ENCODE assay signal across 8 cellular contexts in genomic region chr17:7703584-7704574, GRCh38. TPM values are rescaled to one million over a fixed set of nuclear protein-coding genes. Genes with fewer than 3 reads are reported as not detected.
A peak's percentile ranks its signal among the peaks of the same experiment; 100 is the strongest.
DNase-seq lines count a peak whose midpoint lies in the region; ATAC-seq, FAIRE-seq and TF ChIP-seq lines count a peak whose summit lies in the region.

No MANE protein-coding gene starts in this region.

- TF ChIP-seq CTCF in IMR-90 (conservative IDR thresholded peaks at IDR 0.05; ENCODE audit: low read depth, low read length): no peak
- TF ChIP-seq CTCF in upper lobe of right lung (IDR thresholded peaks at IDR 0.05): no peak
- TF ChIP-seq CTCF in D721Med (IDR thresholded peaks at IDR 0.05; ENCODE audit: insufficient read depth, missing control alignments): no peak
- no peak for TF ChIP-seq CTCF in transverse colon (IDR thresholded peaks at IDR 0.05)

- H3K23ac ChIP-seq in IMR-90 (ENCODE audit: low read depth, low read length): peak overlapping the region; percentile 5

- FAIRE-seq in D721Med (lab: Jason Lieb, UNC): no peak

- no peak overlapping the region for H3K9ac ChIP-seq in IMR-90 (ENCODE audit: low read depth, low read length)

- no peak overlapping the region for H3K27ac ChIP-seq in IMR-90 (ENCODE audit: insufficient read depth, low read length)
- no peak overlapping the region for H3K27ac ChIP-seq in upper lobe of right lung
- H3K27ac ChIP-seq in transverse colon: no peak overlapping the region

- no peak overlapping the region for H4K8ac ChIP-seq in IMR-90 (ENCODE audit: low read depth in 2 of 2, low read length in 2 of 2)

- no peak overlapping the region for H2BK15ac ChIP-seq in IMR-90 (ENCODE audit: low read depth, low read length)

- H3K14ac ChIP-seq in IMR-90 (replicated peaks; ENCODE audit: low read depth, low read length): no peak overlapping the region

- H3K56ac ChIP-seq in IMR-90 (ENCODE audit: extremely low read depth, insufficient read depth, low read length): no peak overlapping the region

- TF ChIP-seq POLR2A in IMR-90 (IDR thresholded peaks at IDR 0.05; ENCODE audit: low read depth, low read length) (no peak), transverse colon (IDR thresholded peaks at IDR 0.05) (no peak)

- H3K4me3 ChIP-seq in IMR-90 (ENCODE audit: insufficient read depth, low read depth, low read length) (no peak overlapping the region), iPS-18c (ENCODE audit: insufficient read depth, low read depth, low read length) (peak overlapping the region; percentile 77), upper lobe of right lung (no peak overlapping the region), transverse colon (no peak overlapping the region)

- H3K27me3 ChIP-seq in IMR-90 (ENCODE audit: control insufficient read depth, insufficient read depth, low read length) (peaks cover 41% of the 10 kb centered on the region), upper lobe of right lung (peaks cover 56% of the 10 kb centered on the region), transverse colon (peaks cover 51% of the 10 kb centered on the region)

- TF ChIP-seq RAD21 in IMR-90 (IDR thresholded peaks at IDR 0.05; ENCODE audit: low read length): no peak

- H3K4ac ChIP-seq in IMR-90 (ENCODE audit: low read depth, low read length): no peak overlapping the region

- in situ Hi-C loops in IMR-90 (cut with MboI; ENCODE audit: low sequenced_read_pairs) (no loop called here), transverse colon (cut with MboI; ENCODE audit: low pct_ligation_motif_present in 1 of 4, low pct_unique_long_range_greater_than_20kb in 1 of 4, low sequenced_read_pairs in 3 of 4) (no loop called here)

- H4K20me1 ChIP-seq in IMR-90 (ENCODE audit: insufficient read depth, low read length): no peaks in the 10 kb centered on the region

- POLR2A ChIA-PET in IMR-90 (lab: Charles Lee; ENCODE audit: unreplicated experiment): interaction anchor here (0.6 kb wide), 2 partner anchors 15 to 48 kb away, joined by 3 to 4 read pairs; no protein-coding TSS in a partner anchor

- H3K36me3 ChIP-seq in IMR-90 (ENCODE audit: control insufficient read depth, insufficient read depth, low read length): peaks cover 9% of the 10 kb centered on the region
- peaks cover 9% of the 10 kb centered on the region for H3K36me3 ChIP-seq in upper lobe of right lung
- peaks cover 0 to 13% (median 0%) of the 10 kb centered on the region in 4 donors for H3K36me3 ChIP-seq in transverse colon

- H3K9me1 ChIP-seq in IMR-90 (ENCODE audit: insufficient read depth, low read length): no peaks in the 10 kb centered on the region

- H3K79me1 ChIP-seq in IMR-90 (ENCODE audit: low read depth in 1 of 2, low read length in 2 of 2): no peaks in the 10 kb centered on the region

- WGBS in IMR-90 (ENCODE audit: extremely low coverage in 2 of 2, insufficient read length in 1 of 2), 2 experiments: 21% methylated on average over 5 of the region's 24 CpGs; no CpG with 5 or more reads in 1 of the 2 experiments
- 60% methylated on average over 24 of the region's 24 CpGs; no CpG with 5 or more reads in 1 of the 2 donors for WGBS in transverse colon (ENCODE audit: low coverage in 1 of 2), 2 donors

- peak overlapping the region; percentile 45 for H2AK9ac ChIP-seq in IMR-90 (replicated peaks; ENCODE audit: low read depth, low read length, poor library complexity)

- H3K9me3 ChIP-seq in IMR-90 (ENCODE audit: control insufficient read depth, insufficient read depth, low read length) (no peaks in the 10 kb centered on the region), iPS-18c (ENCODE audit: control insufficient read depth, insufficient read depth, low read length) (no peaks in the 10 kb centered on the region), upper lobe of right lung (no peaks in the 10 kb centered on the region), transverse colon (no peaks in the 10 kb centered on the region)

- no peak for TF ChIP-seq EP300 in transverse colon (IDR thresholded peaks at IDR 0.05; ENCODE audit: low read depth)

- peak overlapping the region; percentile 80; the same call in 1 of the 2 replicates for H3K4me2 ChIP-seq in IMR-90 (ENCODE audit: low read depth, low read length)

- H3K4me1 ChIP-seq in IMR-90 (ENCODE audit: control insufficient read depth, insufficient read depth, low read length): peaks cover 3% of the 10 kb centered on the region; the same call in 1 of the 2 replicates
- H3K4me1 ChIP-seq in upper lobe of right lung: peaks cover 12% of the 10 kb centered on the region
- peaks cover 9 to 20% (median 12%) of the 10 kb centered on the region in 4 donors for H3K4me1 ChIP-seq in transverse colon

- intact Hi-C loops in IMR-90 (cut with micrococcal nuclease) (no loop called here), upper lobe of right lung (cut with DNase I) (no loop called here), transverse colon (cut with DNase I; ENCODE audit: low total_unique reads) (no loop called here)

- no peak overlapping the region for H2BK20ac ChIP-seq in IMR-90 (ENCODE audit: low read depth, low read length)

- no peak overlapping the region for H4K91ac ChIP-seq in IMR-90 (ENCODE audit: insufficient read depth, low read depth, low read length)

- H2AK5ac ChIP-seq in IMR-90 (ENCODE audit: low read depth, low read length): no peak overlapping the region

- H2BK120ac ChIP-seq in IMR-90 (ENCODE audit: low read depth, low read length): no peak overlapping the region

- BruUV-seq in IMR-90 (replicated peaks; lab: Mats Ljungman, UMichigan): no TSS peak

- no peak overlapping the region for H2BK5ac ChIP-seq in IMR-90 (ENCODE audit: low read depth, low read length, poor library complexity, severe bottlenecking)

- dilution Hi-C loops in IMR-90 (cut with HindIII; ENCODE audit: low sequenced_read_pairs, unreplicated experiment): no loop called here

- CTCF ChIA-PET in IMR-90 (lab: Yijun Ruan, JAX): interaction anchor here (0.6 to 2.3 kb wide), 2 partner anchors 9 to 16 kb away, joined by 3 to 7 read pairs; partner anchors contain the start of gene TP53

- H3K18ac ChIP-seq in IMR-90 (ENCODE audit: low read depth, low read length): no peak overlapping the region

- DNase-seq in Ammon's horn (ENCODE audit: low spot score) (peak; percentile 82), IMR-90 (no peak), amniotic epithelial cell (ENCODE audit: low read depth) (peak; percentile 68), upper lobe of right lung (no peak), D721Med (ENCODE audit: insufficient read length, low spot score) (no peak), transverse colon (no peak)
- DNase-seq in stimulated activated CD4-positive, alpha-beta T cell treated with anti-CD3 and anti-CD28 coated beads, Interleukin-4, amount 100 ng/mL, for 1 hour: no peak

- ATAC-seq in IMR-90 (ENCODE audit: low read depth) (no peak), upper lobe of right lung (peak; percentile 6)

- H2AFZ ChIP-seq in IMR-90 (replicated peaks; ENCODE audit: low read length, poor library complexity): peak overlapping the region; percentile 38

- H4K5ac ChIP-seq in IMR-90 (ENCODE audit: low read depth, low read length): no peak overlapping the region

TF ChIP-seq in IMR-90, 13 proteins besides CTCF, POLR2A, EP300 and RAD21:
- no peak for TF ChIP-seq ELK1 (IDR thresholded peaks at IDR 0.05; ENCODE audit: borderline replicate concordance, low read depth, low read length)
- no peak for TF ChIP-seq CHD1 (IDR thresholded peaks at IDR 0.05; ENCODE audit: low read depth, low read length)

RNA-seq across cellular contexts. Expression of gene EFNB3, which starts 1.1 kb away (rescaled TPM):
- total RNA-seq in IMR-90 (2012; rRNA removed) (0.54 and 0.56 TPM in 2 replicates), upper lobe of right lung (0.32 TPM), transverse colon (under 1 TPM in 2 of 4 donors, not detected in 2; 0.32 to 0.41 TPM)
- 2.0 TPM in 2 replicates for polyA plus RNA-seq in IMR-90 (2012; rRNA removed)
- 0.94 and 2.4 TPM in 2 replicates for polyA plus RNA-seq in IMR-90 (2012; cell fraction: cytosol; rRNA removed)
- polyA plus RNA-seq in IMR-90 (2012; cell fraction: nucleus; rRNA removed; ENCODE audit: low replicate concordance): 4.3 and 6.6 TPM in 2 replicates

RNA-seq across cellular contexts. Expression of gene DNAH2, which starts 13.7 kb away (rescaled TPM):
- total RNA-seq in IMR-90 (2012; rRNA removed) (under 0.01 TPM in 2 replicates), upper lobe of right lung (0.58 TPM), transverse colon (under 1 TPM; under 0.01 to 0.55 (median 0.18) TPM)
- polyA plus RNA-seq in IMR-90 (2012; rRNA removed): 0.01 and 0.02 TPM in 2 replicates
- polyA plus RNA-seq in IMR-90 (2012; cell fraction: cytosol; rRNA removed): 0.01 and 0.09 TPM in 2 replicates
- polyA plus RNA-seq in IMR-90 (2012; cell fraction: nucleus; rRNA removed; ENCODE audit: low replicate concordance): 0.14 and 0.16 TPM in 2 replicates

RNA-seq across cellular contexts. Expression of gene WRAP53, which starts 15.6 kb away (rescaled TPM):
- total RNA-seq in IMR-90 (2012; rRNA removed) (5.0 and 6.6 TPM in 2 replicates), upper lobe of right lung (5.7 TPM), transverse colon (10 to 100 TPM in 1 of 4 donors, 1 to 10 TPM in 3; 3.7 to 33.0 (median 6.0) TPM)
- polyA plus RNA-seq in IMR-90 (2012; rRNA removed): 9.4 and 9.5 TPM in 2 replicates
- polyA plus RNA-seq in IMR-90 (2012; cell fraction: cytosol; rRNA removed): 4.4 and 6.0 TPM in 2 replicates
- 7.6 and 17.7 TPM in 2 replicates for polyA plus RNA-seq in IMR-90 (2012; cell fraction: nucleus; rRNA removed; ENCODE audit: low replicate concordance)

RNA-seq across cellular contexts. Expression of gene TP53, which starts 16.6 kb away (rescaled TPM):
- total RNA-seq in IMR-90 (2012; rRNA removed) (26.4 and 31.2 TPM in 2 replicates), upper lobe of right lung (41.7 TPM), transverse colon (10 to 100 TPM; 27.9 to 49.7 (median 31.7) TPM)
- 41.6 and 48.5 TPM in 2 replicates for polyA plus RNA-seq in IMR-90 (2012; rRNA removed)
- 86.0 and 105 TPM in 2 replicates for polyA plus RNA-seq in IMR-90 (2012; cell fraction: cytosol; rRNA removed)
- polyA plus RNA-seq in IMR-90 (2012; cell fraction: nucleus; rRNA removed; ENCODE audit: low replicate concordance): 34.8 and 74.1 TPM in 2 replicates

RNA-seq across cellular contexts. Expression of gene ATP1B2, which starts 53.2 kb away (rescaled TPM):
- total RNA-seq in IMR-90 (2012; rRNA removed): not detected in 2 replicates
- 0.02 TPM in 1 of 2 replicates, not detected in the other for polyA plus RNA-seq in IMR-90 (2012; rRNA removed)
- 0.02 TPM in 1 of 2 replicates, not detected in the other for polyA plus RNA-seq in IMR-90 (2012; cell fraction: cytosol; rRNA removed)
- 0.02 TPM in 2 replicates for polyA plus RNA-seq in IMR-90 (2012; cell fraction: nucleus; rRNA removed; ENCODE audit: low replicate concordance)
- 4.8 TPM for total RNA-seq in upper lobe of right lung
- total RNA-seq in transverse colon: 10 to 100 TPM in 1 of 4 donors, 1 to 10 TPM in 1, under 1 TPM in 2; 0.40 to 20.6 (median 2.3) TPM

Comparison
In these comparisons a context has a peak if more than half of its experiments do, and no peak if none do; other contexts are left out.
1. DNase-seq: peak in Ammon's horn (single experiment) and amniotic epithelial cell (single experiment); none in IMR-90 (single experiment), upper lobe of right lung (single experiment), D721Med (single experiment), transverse colon (single experiment) and stimulated activated CD4-positive, alpha-beta T cell treated with anti-CD3 and anti-CD28 coated beads, Interleukin-4, amount 100 ng/mL, for 1 hour (single experiment).